In genomic region chr16:22195695-22196558, GRCh38 we compare ENCODE assay signal across 8 cellular contexts. TPM values are rescaled to one million over a fixed set of nuclear protein-coding genes. Genes with fewer than 3 reads are reported as not detected.
A peak's percentile ranks its signal among the peaks of the same experiment; 100 is the strongest.
DNase-seq lines count a peak whose midpoint lies in the region; ATAC-seq and TF ChIP-seq lines count a peak whose summit lies in the region.

No MANE protein-coding gene starts in this region.

- peaks cover 59% of the 10 kb centered on the region for H3K4me1 ChIP-seq in suprapubic skin

- H3K9me3 ChIP-seq in suprapubic skin: no peaks in the 10 kb centered on the region

- H3K27ac ChIP-seq in C4-2B: peak overlapping the region; percentile 39
- H3K27ac ChIP-seq in suprapubic skin: peak overlapping the region; percentile 52

- no peak for TF ChIP-seq EP300 in suprapubic skin (IDR thresholded peaks at IDR 0.05)

- TF ChIP-seq CTCF in C4-2B (conservative IDR thresholded peaks at IDR 0.05) (peak; percentile 97), glutamatergic neuron (IDR thresholded peaks at IDR 0.05; ENCODE audit: partially characterized antibody, unreplicated experiment) (peak; percentile 77), omental fat pad (IDR thresholded peaks at IDR 0.05) (peak in 2 of 3 donors; percentile 38 to 44), suprapubic skin (IDR thresholded peaks at IDR 0.05) (peak; percentile 73 to 87)

- H3K36me3 ChIP-seq in suprapubic skin: no peaks in the 10 kb centered on the region

- DNase-seq in NCI-H1105 (lab: John Stamatoyannopoulos, UW): peak; percentile 63
- DNase-seq in SKM-1 (lab: John Stamatoyannopoulos, UW; ENCODE audit: unreplicated experiment): peak; percentile 71
- peak; percentile 87 for DNase-seq in glutamatergic neuron
- peak; percentile 87 for DNase-seq in omental fat pad (ENCODE audit: low spot score)
- peak; percentile 96 to 97 for DNase-seq in suprapubic skin (ENCODE audit: low spot score in 2 of 2)

- no peak for TF ChIP-seq POLR2A in suprapubic skin (IDR thresholded peaks at IDR 0.05)

- no peaks in the 10 kb centered on the region for H3K27me3 Mint-ChIP-seq in activated naive CD8-positive, alpha-beta T cell
- H3K27me3 Mint-ChIP-seq in glutamatergic neuron (ENCODE audit: unreplicated experiment): peaks cover 15% of the 10 kb centered on the region

- 1% methylated on average over 39 of the region's 39 CpGs for WGBS in suprapubic skin

- peak overlapping the region; percentile 49 for H3K4me3 ChIP-seq in suprapubic skin

- ATAC-seq in GM21723 (IDR thresholded peaks at IDR 0.05; ENCODE audit: unreplicated experiment): peak; percentile 26
- peak; percentile 57 for ATAC-seq in omental fat pad (ENCODE audit: low FRiP score)

- peaks cover 51% of the 10 kb centered on the region for H3K4me1 Mint-ChIP-seq in activated naive CD8-positive, alpha-beta T cell (ENCODE audit: low read depth)
- no peaks in the 10 kb centered on the region for H3K4me1 Mint-ChIP-seq in glutamatergic neuron (ENCODE audit: low read depth, unreplicated experiment)

- H3K4me3 Mint-ChIP-seq in activated naive CD8-positive, alpha-beta T cell: peak overlapping the region; percentile 86
- H3K4me3 Mint-ChIP-seq in glutamatergic neuron (ENCODE audit: unreplicated experiment): peak overlapping the region; percentile 87

- peaks cover 6% of the 10 kb centered on the region for H3K36me3 Mint-ChIP-seq in activated naive CD8-positive, alpha-beta T cell
- peaks cover 5% of the 10 kb centered on the region for H3K36me3 Mint-ChIP-seq in glutamatergic neuron (ENCODE audit: unreplicated experiment)

- H3K27ac Mint-ChIP-seq in activated naive CD8-positive, alpha-beta T cell: peak overlapping the region; percentile 94
- H3K27ac Mint-ChIP-seq in glutamatergic neuron (ENCODE audit: unreplicated experiment): peak overlapping the region; percentile 97

- peaks cover 8% of the 10 kb centered on the region for H3K9me3 Mint-ChIP-seq in activated naive CD8-positive, alpha-beta T cell (ENCODE audit: low read depth)
- peaks cover 19% of the 10 kb centered on the region for H3K9me3 Mint-ChIP-seq in glutamatergic neuron (ENCODE audit: unreplicated experiment)

- H3K27me3 ChIP-seq in suprapubic skin: no peaks in the 10 kb centered on the region

RNA-seq across cellular contexts. Expression of gene EEF2K, which starts 10.2 kb away (rescaled TPM):
- 40.2 TPM for total RNA-seq in glutamatergic neuron (ENCODE audit: unreplicated experiment)
- 10 to 100 TPM; 14.7 to 59.9 (median 26.4) TPM for total RNA-seq in omental fat pad
- total RNA-seq in suprapubic skin: 100 to 1,000 TPM in 1 of 4 donors, 10 to 100 TPM in 3; 50.9 to 194 (median 73.8) TPM

RNA-seq across cellular contexts. Expression of gene SDR42E2, which starts 33.6 kb away (rescaled TPM):
- total RNA-seq in glutamatergic neuron (ENCODE audit: unreplicated experiment) (not detected), omental fat pad (not detected), suprapubic skin (not detected)

Comparison
In these comparisons a context has a peak if more than half of its experiments do, and no peak if none do; other contexts are left out.
1. Peak in every context shown above with its lines: DNase-seq, ATAC-seq, H3K4me3 ChIP-seq and H3K27ac ChIP-seq.
2. CTCF ChIP-seq: peak in every context shown above with its lines; median percentile 97 in C4-2B; 80 in suprapubic skin; 77 in glutamatergic neuron; 41 in omental fat pad.